Comparison of ENCODE assay signal across 2 cellular contexts in the genomic region with DNA sequence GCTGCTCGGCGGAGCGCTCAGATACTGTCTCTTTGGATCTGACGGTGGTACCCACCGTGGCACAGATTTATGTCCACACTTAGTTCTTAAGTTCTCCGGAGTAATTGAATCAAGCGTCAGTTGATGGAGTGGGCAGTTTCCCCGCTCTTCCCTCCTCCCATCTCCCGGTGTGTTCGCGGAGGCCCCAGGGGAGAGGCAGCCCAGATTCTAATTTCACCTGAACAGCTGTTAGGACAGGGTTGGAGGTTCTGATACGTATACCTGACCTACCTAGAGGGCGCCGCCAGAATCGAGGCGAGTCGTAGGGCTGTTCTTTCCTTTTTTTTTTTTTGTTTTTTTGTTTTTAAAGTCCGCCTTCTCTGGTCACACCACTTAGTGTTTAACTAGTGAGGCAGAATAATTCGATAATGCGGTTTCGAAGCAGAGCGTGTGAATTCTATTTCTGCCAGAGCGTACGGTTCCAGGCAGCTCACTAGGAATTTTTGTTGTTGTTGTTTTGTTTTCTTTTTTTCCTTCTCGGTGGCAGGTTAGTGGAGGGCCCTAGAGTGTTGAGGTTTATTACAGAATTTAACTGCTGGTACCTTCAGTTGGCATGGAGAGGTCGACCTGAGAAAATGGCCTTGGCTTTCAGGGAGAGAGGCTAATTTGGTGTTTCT.
TF ChIP-seq lines count a peak whose summit lies in the region.

No MANE protein-coding gene starts in this region.

TF ChIP-seq in IMR-90, 13 proteins besides CTCF, POLR2A, EP300 and RAD21 (continued from another document):
- TF ChIP-seq, protein P1, sequence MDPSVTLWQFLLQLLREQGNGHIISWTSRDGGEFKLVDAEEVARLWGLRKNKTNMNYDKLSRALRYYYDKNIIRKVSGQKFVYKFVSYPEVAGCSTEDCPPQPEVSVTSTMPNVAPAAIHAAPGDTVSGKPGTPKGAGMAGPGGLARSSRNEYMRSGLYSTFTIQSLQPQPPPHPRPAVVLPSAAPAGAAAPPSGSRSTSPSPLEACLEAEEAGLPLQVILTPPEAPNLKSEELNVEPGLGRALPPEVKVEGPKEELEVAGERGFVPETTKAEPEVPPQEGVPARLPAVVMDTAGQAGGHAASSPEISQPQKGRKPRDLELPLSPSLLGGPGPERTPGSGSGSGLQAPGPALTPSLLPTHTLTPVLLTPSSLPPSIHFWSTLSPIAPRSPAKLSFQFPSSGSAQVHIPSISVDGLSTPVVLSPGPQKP (IDR thresholded peaks at IDR 0.05; ENCODE audit: borderline replicate concordance, low read depth, low read length), result no peak
- TF ChIP-seq RFX5 (IDR thresholded peaks at IDR 0.05; ENCODE audit: low read depth, low read length) (no peak), MAZ (IDR thresholded peaks at IDR 0.05; ENCODE audit: borderline replicate concordance, low read depth, low read length) (no peak), SMC3 (IDR thresholded peaks at IDR 0.05; ENCODE audit: low read depth, low read length) (no peak), MAFK (IDR thresholded peaks at IDR 0.05; ENCODE audit: low read depth, low read length) (no peak), CEBPB (IDR thresholded peaks at IDR 0.05; ENCODE audit: low read depth, low read length) (no peak), BHLHE40 (IDR thresholded peaks at IDR 0.05; ENCODE audit: low read depth, low read length) (no peak), FOS (IDR thresholded peaks at IDR 0.05; ENCODE audit: low read depth, low read length) (no peak), NFE2L2 (IDR thresholded peaks at IDR 0.05; ENCODE audit: low read depth, low read length) (no peak)
- TF ChIP-seq, protein P2, sequence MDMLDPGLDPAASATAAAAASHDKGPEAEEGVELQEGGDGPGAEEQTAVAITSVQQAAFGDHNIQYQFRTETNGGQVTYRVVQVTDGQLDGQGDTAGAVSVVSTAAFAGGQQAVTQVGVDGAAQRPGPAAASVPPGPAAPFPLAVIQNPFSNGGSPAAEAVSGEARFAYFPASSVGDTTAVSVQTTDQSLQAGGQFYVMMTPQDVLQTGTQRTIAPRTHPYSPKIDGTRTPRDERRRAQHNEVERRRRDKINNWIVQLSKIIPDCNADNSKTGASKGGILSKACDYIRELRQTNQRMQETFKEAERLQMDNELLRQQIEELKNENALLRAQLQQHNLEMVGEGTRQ (IDR thresholded peaks at IDR 0.05; ENCODE audit: low read depth, low read length), result no peak

TF ChIP-seq in liver, 16 proteins besides CTCF, POLR2A, EP300 and RAD21 (continued from another document):
- TF ChIP-seq, protein P3, sequence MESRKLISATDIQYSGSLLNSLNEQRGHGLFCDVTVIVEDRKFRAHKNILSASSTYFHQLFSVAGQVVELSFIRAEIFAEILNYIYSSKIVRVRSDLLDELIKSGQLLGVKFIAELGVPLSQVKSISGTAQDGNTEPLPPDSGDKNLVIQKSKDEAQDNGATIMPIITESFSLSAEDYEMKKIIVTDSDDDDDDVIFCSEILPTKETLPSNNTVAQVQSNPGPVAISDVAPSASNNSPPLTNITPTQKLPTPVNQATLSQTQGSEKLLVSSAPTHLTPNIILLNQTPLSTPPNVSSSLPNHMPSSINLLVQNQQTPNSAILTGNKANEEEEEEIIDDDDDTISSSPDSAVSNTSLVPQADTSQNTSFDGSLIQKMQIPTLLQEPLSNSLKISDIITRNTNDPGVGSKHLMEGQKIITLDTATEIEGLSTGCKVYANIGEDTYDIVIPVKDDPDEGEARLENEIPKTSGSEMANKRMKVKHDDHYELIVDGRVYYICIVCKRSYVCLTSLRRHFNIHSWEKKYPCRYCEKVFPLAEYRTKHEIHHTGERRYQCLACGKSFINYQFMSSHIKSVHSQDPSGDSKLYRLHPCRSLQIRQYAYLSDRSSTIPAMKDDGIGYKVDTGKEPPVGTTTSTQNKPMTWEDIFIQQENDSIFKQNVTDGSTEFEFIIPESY (IDR thresholded peaks at IDR 0.05), result no peak
- TF ChIP-seq SP1 (IDR thresholded peaks at IDR 0.05) (no peak), HNF4A (conservative IDR thresholded peaks at IDR 0.05) (no peak), RXRA (IDR thresholded peaks at IDR 0.05) (no peak), FOXA1 (IDR thresholded peaks at IDR 0.05) (no peak), GABPA (IDR thresholded peaks at IDR 0.05 in 1 of 2, conservative IDR thresholded peaks at IDR 0.05 in 1 of 2) (no peak), HNF4G (IDR thresholded peaks at IDR 0.05) (no peak), YY1 (IDR thresholded peaks at IDR 0.05) (no peak), EGR1 (IDR thresholded peaks at IDR 0.05; ENCODE audit: low read depth in 2 of 2) (no peak), TAF1 (conservative IDR thresholded peaks at IDR 0.05) (no peak), FOXA2 (IDR thresholded peaks at IDR 0.05) (no peak), JUND (IDR thresholded peaks at IDR 0.05) (no peak)
- TF ChIP-seq, protein P4, sequence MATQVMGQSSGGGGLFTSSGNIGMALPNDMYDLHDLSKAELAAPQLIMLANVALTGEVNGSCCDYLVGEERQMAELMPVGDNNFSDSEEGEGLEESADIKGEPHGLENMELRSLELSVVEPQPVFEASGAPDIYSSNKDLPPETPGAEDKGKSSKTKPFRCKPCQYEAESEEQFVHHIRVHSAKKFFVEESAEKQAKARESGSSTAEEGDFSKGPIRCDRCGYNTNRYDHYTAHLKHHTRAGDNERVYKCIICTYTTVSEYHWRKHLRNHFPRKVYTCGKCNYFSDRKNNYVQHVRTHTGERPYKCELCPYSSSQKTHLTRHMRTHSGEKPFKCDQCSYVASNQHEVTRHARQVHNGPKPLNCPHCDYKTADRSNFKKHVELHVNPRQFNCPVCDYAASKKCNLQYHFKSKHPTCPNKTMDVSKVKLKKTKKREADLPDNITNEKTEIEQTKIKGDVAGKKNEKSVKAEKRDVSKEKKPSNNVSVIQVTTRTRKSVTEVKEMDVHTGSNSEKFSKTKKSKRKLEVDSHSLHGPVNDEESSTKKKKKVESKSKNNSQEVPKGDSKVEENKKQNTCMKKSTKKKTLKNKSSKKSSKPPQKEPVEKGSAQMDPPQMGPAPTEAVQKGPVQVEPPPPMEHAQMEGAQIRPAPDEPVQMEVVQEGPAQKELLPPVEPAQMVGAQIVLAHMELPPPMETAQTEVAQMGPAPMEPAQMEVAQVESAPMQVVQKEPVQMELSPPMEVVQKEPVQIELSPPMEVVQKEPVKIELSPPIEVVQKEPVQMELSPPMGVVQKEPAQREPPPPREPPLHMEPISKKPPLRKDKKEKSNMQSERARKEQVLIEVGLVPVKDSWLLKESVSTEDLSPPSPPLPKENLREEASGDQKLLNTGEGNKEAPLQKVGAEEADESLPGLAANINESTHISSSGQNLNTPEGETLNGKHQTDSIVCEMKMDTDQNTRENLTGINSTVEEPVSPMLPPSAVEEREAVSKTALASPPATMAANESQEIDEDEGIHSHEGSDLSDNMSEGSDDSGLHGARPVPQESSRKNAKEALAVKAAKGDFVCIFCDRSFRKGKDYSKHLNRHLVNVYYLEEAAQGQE (IDR thresholded peaks at IDR 0.05), result no peak
- TF ChIP-seq, protein P5, sequence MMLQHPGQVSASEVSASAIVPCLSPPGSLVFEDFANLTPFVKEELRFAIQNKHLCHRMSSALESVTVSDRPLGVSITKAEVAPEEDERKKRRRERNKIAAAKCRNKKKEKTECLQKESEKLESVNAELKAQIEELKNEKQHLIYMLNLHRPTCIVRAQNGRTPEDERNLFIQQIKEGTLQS (IDR thresholded peaks at IDR 0.05), result no peak
